8 cellular contexts compared by ENCODE assay signal in genomic region chr5:119743927-119744326, GRCh38.
DNase-seq lines count a peak whose midpoint lies in the region; ATAC-seq lines count a peak whose summit lies in the region.

No MANE protein-coding gene starts in this region.

- peak; percentile 5 for DNase-seq in stimulated activated CD4-positive, alpha-beta T cell treated with anti-CD3 and anti-CD28 coated beads, Interleukin-4, amount 100 ng/mL, for 24 hours
- no peak for DNase-seq in stimulated activated CD4-positive, alpha-beta T cell treated with anti-CD3 and anti-CD28 coated beads, Interleukin-4, amount 100 ng/mL, for 1 hour
- DNase-seq in SK-N-DZ (ENCODE audit: low spot score) (peak; percentile 49), iPS-NIHi11 (ENCODE audit: low spot score) (peak; percentile 55), mucosa of gallbladder (ENCODE audit: low spot score) (no peak), amniotic stem cell (lab: John Stamatoyannopoulos, UW) (no peak)

- ATAC-seq in GM21528 (IDR thresholded peaks at IDR 0.05; ENCODE audit: low FRiP score, unreplicated experiment) (peak; percentile 87), HG03558 (IDR thresholded peaks at IDR 0.05; ENCODE audit: extremely low read depth, unreplicated experiment) (peak; percentile 83)

Comparison
In these comparisons a context has a peak if more than half of its experiments do, and no peak if none do; other contexts are left out.
1. DNase-seq: peak in stimulated activated CD4-positive, alpha-beta T cell treated with anti-CD3 and anti-CD28 coated beads, Interleukin-4, amount 100 ng/mL, for 24 hours (single experiment), SK-N-DZ (single experiment) and iPS-NIHi11 (single experiment); none in stimulated activated CD4-positive, alpha-beta T cell treated with anti-CD3 and anti-CD28 coated beads, Interleukin-4, amount 100 ng/mL, for 1 hour (single experiment), mucosa of gallbladder (single experiment) and amniotic stem cell (single experiment).